Comparison of ENCODE assay signal across 12 cellular contexts in the genomic region with DNA sequence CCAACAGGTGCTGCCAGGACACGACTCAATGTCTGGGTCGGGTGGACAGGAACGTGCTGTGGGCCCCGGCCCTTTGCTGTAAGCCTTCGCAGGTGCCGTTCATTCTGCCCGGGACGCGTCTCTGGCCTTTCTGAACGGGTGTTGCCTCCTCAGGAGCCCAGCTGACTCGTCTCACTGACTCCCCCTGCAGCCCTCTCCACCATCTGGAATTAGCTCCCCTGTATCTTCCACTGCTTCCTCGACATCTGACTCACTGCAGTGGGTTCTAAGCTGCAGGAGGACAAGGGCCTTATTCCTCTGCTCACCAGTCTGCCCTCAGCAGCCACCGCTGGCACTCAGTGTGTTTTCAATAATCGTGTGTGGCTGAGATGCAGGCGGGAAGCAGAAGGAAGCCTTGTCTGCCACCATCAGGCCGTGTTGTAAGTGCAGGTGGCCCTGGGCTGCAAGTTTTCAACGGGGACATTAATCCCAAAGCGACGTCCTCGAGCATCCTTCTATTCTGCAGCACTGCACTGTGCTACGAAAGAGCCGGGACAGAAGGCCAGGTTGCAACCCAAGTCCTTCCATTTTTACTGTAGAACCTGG.
DNase-seq lines count a peak whose midpoint lies in the region; ATAC-seq, FAIRE-seq and TF ChIP-seq lines count a peak whose summit lies in the region.
"Had no signal": no experiment of that assay in that cellular context is flagged by ENCODE, and none has a peak within 500 bp of the region (broad histone marks: within the 10 kb centered on the region; RNA-seq: fewer than 3 reads in every experiment).

No MANE protein-coding gene starts in this region.

- H3K27ac ChIP-seq in gastroesophageal sphincter = no peak overlapping the region
- H3K27ac ChIP-seq: left ventricle myocardium inferior, right lobe of liver had no signal

- H3K4me1 ChIP-seq in gastroesophageal sphincter = peaks cover 0 to 9% (median 0%) of the 10 kb centered on the region in 3 donors
- H3K4me1 ChIP-seq: right lobe of liver had no signal

- H3K27me3 ChIP-seq in gastroesophageal sphincter = peaks cover 8% of the 10 kb centered on the region
- H3K27me3 ChIP-seq: right lobe of liver had no signal

- H3K4me3 Mint-ChIP-seq in brain (no peak overlapping the region), T-cell (no peak overlapping the region)
- no peak overlapping the region for H3K4me3 Mint-ChIP-seq in effector memory CD8-positive, alpha-beta T cell
- H3K4me3 Mint-ChIP-seq in activated CD8-positive, alpha-beta T cell treated with anti-CD3 and anti-CD28 coated beads, Interleukin-2, amount 10 ng/mL, durations not matched to agents 7 days and 5 days = no peak overlapping the region

- POLR2A ChIA-PET in T-cell (lab: Charles Lee) = no interaction called here
- POLR2A ChIA-PET in activated CD8-positive, alpha-beta T cell treated with anti-CD3 and anti-CD28 coated beads, Interleukin-2, amount 10 ng/mL, durations not matched to agents 7 days and 5 days (lab: Charles Lee) = no interaction called here

- H3K27me3 Mint-ChIP-seq in brain (peaks cover 5% of the 10 kb centered on the region), T-cell (peaks cover 4 to 10% of the 10 kb centered on the region in 2 donors)
- H3K27me3 Mint-ChIP-seq in effector memory CD8-positive, alpha-beta T cell = peaks cover 9 to 37% of the 10 kb centered on the region in 2 donors
- peaks cover 1% of the 10 kb centered on the region for H3K27me3 Mint-ChIP-seq in activated CD8-positive, alpha-beta T cell treated with anti-CD3 and anti-CD28 coated beads, Interleukin-2, amount 10 ng/mL, durations not matched to agents 7 days and 5 days (ENCODE audit: low read depth)

- H3K9me3 ChIP-seq in gastroesophageal sphincter = peaks cover 0 to 8% (median 0%) of the 10 kb centered on the region in 3 donors
- H3K9me3 ChIP-seq: right lobe of liver had no signal

- DNase-seq in AG10803 (ENCODE audit: low read depth) (peak; percentile 35), HTR-8/SVneo (ENCODE audit: insufficient read length, low spot score) (peak; percentile 48), left kidney (ENCODE audit: low read depth, low spot score) (peak; percentile 71), T-cell (no peak)
- no peak for DNase-seq in effector memory CD8-positive, alpha-beta T cell
- no peak for DNase-seq in activated CD8-positive, alpha-beta T cell treated with anti-CD3 and anti-CD28 coated beads, Interleukin-2, amount 10 ng/mL, durations not matched to agents 7 days and 5 days
- DNase-seq: COR-L47, left ventricle myocardium inferior, NCI-H345, right lobe of liver had no signal

- WGBS in gastroesophageal sphincter (ENCODE audit: low coverage in 1 of 2), 2 donors = 20 to 50% methylated on average over 1 of the region's 22 CpGs

- no peaks in the 10 kb centered on the region for H3K36me3 ChIP-seq in gastroesophageal sphincter
- H3K36me3 ChIP-seq: left ventricle myocardium inferior, right lobe of liver had no signal

- H3K9me3 Mint-ChIP-seq in brain = peaks cover 0 to 6% (median 0%) of the 10 kb centered on the region in 5 experiments
- H3K9me3 Mint-ChIP-seq in effector memory CD8-positive, alpha-beta T cell = no peaks in the 10 kb centered on the region
- H3K9me3 Mint-ChIP-seq in T-cell = peaks cover 0 to 4% (median 2%) of the 10 kb centered on the region in 3 donors
- H3K9me3 Mint-ChIP-seq in activated CD8-positive, alpha-beta T cell treated with anti-CD3 and anti-CD28 coated beads, Interleukin-2, amount 10 ng/mL, durations not matched to agents 7 days and 5 days (ENCODE audit: insufficient read depth) = no peaks in the 10 kb centered on the region

- H3K4me1 Mint-ChIP-seq in brain (peaks cover 17% of the 10 kb centered on the region), T-cell (no peaks in the 10 kb centered on the region)
- H3K4me1 Mint-ChIP-seq in effector memory CD8-positive, alpha-beta T cell (ENCODE audit: low read depth in 2 of 2) = peaks cover 1 to 6% of the 10 kb centered on the region in 2 donors
- no peaks in the 10 kb centered on the region for H3K4me1 Mint-ChIP-seq in activated CD8-positive, alpha-beta T cell treated with anti-CD3 and anti-CD28 coated beads, Interleukin-2, amount 10 ng/mL, durations not matched to agents 7 days and 5 days (ENCODE audit: low read depth)

- H3K4me3 ChIP-seq in AG10803 (ENCODE audit: low read length) = no peak overlapping the region
- H3K4me3 ChIP-seq in gastroesophageal sphincter = no peak overlapping the region
- H3K4me3 ChIP-seq: left ventricle myocardium inferior, right lobe of liver had no signal

- FAIRE-seq in HTR-8/SVneo (lab: Jason Lieb, UNC) = peak; percentile 82

- no peak for ATAC-seq in effector memory CD8-positive, alpha-beta T cell (replicated peaks)
- ATAC-seq in T-cell (replicated peaks in 1 of 4) (no peak), gastroesophageal sphincter (no peak)
- ATAC-seq in activated CD8-positive, alpha-beta T cell treated with anti-CD3 and anti-CD28 coated beads, Interleukin-2, amount 10 ng/mL, durations not matched to agents 7 days and 5 days = no peak

- no peak for TF ChIP-seq POLR2A in gastroesophageal sphincter (IDR thresholded peaks at IDR 0.05)

- no peak for TF ChIP-seq EP300 in gastroesophageal sphincter (IDR thresholded peaks at IDR 0.05)

- H3K27ac Mint-ChIP-seq in brain = peak overlapping the region in 1 of 5 experiments; percentile 6
- no peak overlapping the region for H3K27ac Mint-ChIP-seq in effector memory CD8-positive, alpha-beta T cell
- no peak overlapping the region for H3K27ac Mint-ChIP-seq in T-cell
- no peak overlapping the region for H3K27ac Mint-ChIP-seq in activated CD8-positive, alpha-beta T cell treated with anti-CD3 and anti-CD28 coated beads, Interleukin-2, amount 10 ng/mL, durations not matched to agents 7 days and 5 days

- CTCF ChIA-PET in T-cell (lab: Charles Lee) = no interaction called here
- CTCF ChIA-PET in activated CD8-positive, alpha-beta T cell treated with anti-CD3 and anti-CD28 coated beads, Interleukin-2, amount 10 ng/mL, durations not matched to agents 7 days and 5 days (lab: Charles Lee) = no interaction called here

- TF ChIP-seq CTCF in AG10803 (conservative IDR thresholded peaks at IDR 0.05; ENCODE audit: low read length) = peak; percentile 38
- TF ChIP-seq CTCF in brain (conservative IDR thresholded peaks at IDR 0.05) = peak; percentile 23 to 61
- TF ChIP-seq CTCF in gastroesophageal sphincter (IDR thresholded peaks at IDR 0.05) = no peak

- H3K36me3 Mint-ChIP-seq in brain = no peaks in the 10 kb centered on the region
- H3K36me3 Mint-ChIP-seq in effector memory CD8-positive, alpha-beta T cell (ENCODE audit: insufficient read depth) = no peaks in the 10 kb centered on the region
- H3K36me3 Mint-ChIP-seq in T-cell = no peaks in the 10 kb centered on the region
- no peaks in the 10 kb centered on the region for H3K36me3 Mint-ChIP-seq in activated CD8-positive, alpha-beta T cell treated with anti-CD3 and anti-CD28 coated beads, Interleukin-2, amount 10 ng/mL, durations not matched to agents 7 days and 5 days (ENCODE audit: low read depth)

Comparison
In these comparisons a context has a peak if more than half of its experiments do, and no peak if none do; other contexts are left out.
1. DNase-seq: peak in AG10803 (single experiment), HTR-8/SVneo (single experiment) and left kidney (single experiment); none in effector memory CD8-positive, alpha-beta T cell (0 of 3), T-cell (0 of 34) and activated CD8-positive, alpha-beta T cell treated with anti-CD3 and anti-CD28 coated beads, Interleukin-2, amount 10 ng/mL, durations not matched to agents 7 days and 5 days (single experiment).
2. CTCF ChIP-seq: peak in AG10803 (single experiment) and brain (2 of 2); none in gastroesophageal sphincter (0 of 4).